1 cellular context compared by ENCODE assay signal in genomic region chr22:22788460-22789037, GRCh38.
TF ChIP-seq lines count a peak whose summit lies in the region.

No MANE protein-coding gene starts in this region.

TF ChIP-seq in H1, 55 proteins besides CTCF, POLR2A, EP300 and RAD21:
- TF ChIP-seq TCF12 (IDR thresholded peaks at IDR 0.05; ENCODE audit: low read depth, low read length) (no peak), RNF2 (IDR thresholded peaks at IDR 0.05; ENCODE audit: borderline replicate concordance, low read depth, low read length, missing control alignments, poor library complexity, severe bottlenecking) (no peak), TBP (IDR thresholded peaks at IDR 0.05; ENCODE audit: low read depth, low read length) (no peak), CBX8 (IDR thresholded peaks at IDR 0.05; ENCODE audit: borderline replicate concordance, low read depth, low read length) (no peak), PHF8 (conservative IDR thresholded peaks at IDR 0.05; ENCODE audit: low read depth, low read length) (no peak), CHD7 (IDR thresholded peaks at IDR 0.05; ENCODE audit: insufficient replicate concordance, low read length) (no peak), SP2 (IDR thresholded peaks at IDR 0.05; ENCODE audit: low read length) (no peak), JUND (IDR thresholded peaks at IDR 0.05; ENCODE audit: low read length) (no peak), BCL11A (IDR thresholded peaks at IDR 0.05; ENCODE audit: low read depth in 2 of 2, low read length in 2 of 2) (no peak), SIN3A (conservative IDR thresholded peaks at IDR 0.05 in 1 of 2, IDR thresholded peaks at IDR 0.05 in 1 of 2; ENCODE audit: low read depth in 1 of 2, low read length in 2 of 2) (no peak), EZH2 (IDR thresholded peaks at IDR 0.05; ENCODE audit: low read depth, low read length, severe bottlenecking) (no peak), BRCA1 (IDR thresholded peaks at IDR 0.05; ENCODE audit: low read depth, low read length) (no peak), EGR1 (IDR thresholded peaks at IDR 0.05; ENCODE audit: borderline replicate concordance, low read depth, low read length) (no peak), GABPA (IDR thresholded peaks at IDR 0.05; ENCODE audit: borderline replicate concordance, insufficient read depth, low read length) (no peak)
